23 cellular contexts compared by ENCODE assay signal in genomic region chr14:72818998-72819397, GRCh38.
"Had no signal": no experiment of that assay in that cellular context is flagged by ENCODE, and none has a peak within 500 bp of the region (broad histone marks: within the 10 kb centered on the region; RNA-seq: fewer than 3 reads in every experiment).

No MANE protein-coding gene starts in this region.

- H3K36me3 ChIP-seq: left lung, transverse colon, uterus had no signal

- H3K4me3 ChIP-seq: hepatocyte, left lung, lung, transverse colon, uterus had no signal

- H3K27ac ChIP-seq: hepatocyte, left lung, transverse colon, uterus had no signal

- H2AFZ ChIP-seq: hepatocyte had no signal

- DNase-seq: activated CD4-positive, alpha-beta T cell treated with anti-CD3 and anti-CD28 coated beads for 4 hours; activated CD4-positive, alpha-beta T cell treated with anti-CD3 and anti-CD28 coated beads, Interleukin-2, amount 50 U/mL, for 48 hours; activated CD4-positive, CD25-positive, alpha-beta regulatory T cell; activated CD8-positive, alpha-beta memory T cell treated with anti-CD3 and anti-CD28 coated beads, Interleukin-2, amount 50 U/mL, for 48 hours; activated naive CD4-positive, alpha-beta T cell; activated naive CD8-positive, alpha-beta T cell treated with anti-CD3 and anti-CD28 coated beads for 36 hours; activated T-cell treated with anti-CD3 and anti-CD28 coated beads, Interleukin-2, amount 50 U/mL, for 4 hours; central memory CD4-positive, alpha-beta T cell; dermis blood vessel endothelial cell; effector CD8-positive, alpha-beta T cell; foreskin fibroblast; kidney glomerular epithelial cell; left lung; naive thymus-derived CD4-positive, alpha-beta T cell; occipital lobe; small intestine; stimulated activated CD4-positive, alpha-beta T cell treated with anti-CD3 and anti-CD28 coated beads, Interleukin-2, amount 100 ng/mL, for 24 hours; transverse colon; uterus had no signal

- ATAC-seq: activated T-cell treated with anti-CD3 and anti-CD28 coated beads, Interleukin-2, amount 50 U/mL, for 4 hours; left lung; naive thymus-derived CD4-positive, alpha-beta T cell; sciatic nerve; stimulated activated memory B cell treated with anti-CD40 and anti-IgM and Interleukin-4, amounts not matched to agents 10 μg/mL and 1 μg/mL and 100 μg/mL, for 72 hours had no signal

- H3K27me3 ChIP-seq: hepatocyte, left lung, transverse colon, uterus had no signal

- H3K4me2 ChIP-seq: hepatocyte had no signal

- H3K79me2 ChIP-seq: hepatocyte had no signal

- H3K4me1 ChIP-seq: left lung, transverse colon, uterus had no signal
